Comparison of ENCODE assay signal across 18 cellular contexts in the genomic region with DNA sequence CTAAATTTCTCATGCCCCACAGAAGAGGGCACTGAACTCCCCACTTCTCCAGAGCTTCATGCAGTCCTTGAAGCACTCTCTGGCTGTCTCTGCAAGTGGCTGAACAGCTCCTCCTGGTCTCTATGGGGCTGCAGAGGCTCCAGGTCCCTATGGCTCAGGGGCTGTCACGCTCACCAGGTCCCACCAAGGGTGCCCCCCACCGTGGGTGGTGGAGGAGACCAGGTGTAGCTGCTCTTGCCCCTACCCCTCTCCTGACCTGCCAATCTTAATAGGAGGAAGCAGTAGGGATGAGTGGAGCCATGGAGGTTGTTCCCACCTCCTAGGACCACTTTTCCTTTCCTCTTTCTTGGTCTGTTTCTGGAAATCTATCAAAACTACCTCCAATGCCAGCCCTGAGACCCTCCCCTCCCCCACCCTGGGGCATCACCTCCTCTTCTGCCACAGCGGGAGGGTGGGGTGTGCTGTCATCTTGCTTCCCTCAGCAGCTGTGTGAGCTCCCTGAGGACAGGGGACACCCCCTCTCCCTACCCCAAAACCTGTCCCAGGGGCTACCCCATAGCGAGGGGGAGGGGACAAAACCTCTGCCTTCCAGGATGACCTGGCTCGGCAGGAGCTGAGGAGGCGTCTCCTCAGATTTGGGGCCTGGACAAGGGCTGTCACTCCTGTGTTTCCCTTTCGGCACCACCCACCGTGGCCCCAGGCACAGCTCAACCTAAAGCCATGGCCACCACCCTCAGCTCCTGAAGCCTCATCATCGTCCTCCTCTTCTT. TPM values are rescaled to one million over a fixed set of nuclear protein-coding genes. Genes with fewer than 3 reads are reported as not detected.
DNase-seq lines count a peak whose midpoint lies in the region; ATAC-seq and TF ChIP-seq lines count a peak whose summit lies in the region.
"Had no signal": no experiment of that assay in that cellular context is flagged by ENCODE, and none has a peak within 500 bp of the region (broad histone marks: within the 10 kb centered on the region; RNA-seq: fewer than 3 reads in every experiment).

No MANE protein-coding gene starts in this region.

- CTCF ChIA-PET in activated CD8-positive, alpha-beta memory T cell treated with anti-CD3 and anti-CD28 coated beads, Interleukin-2, amount 10 ng/mL, durations not matched to agents 7 days and 5 days (lab: Charles Lee), result no interaction called here

- WGBS in endodermal cell (ENCODE audit: insufficient coverage in 1 of 2, insufficient read length in 1 of 2), 2 experiments, result 88 to 94% methylated on average over 6 to 8 of the region's 9 CpGs
- WGBS in neuronal stem cell (ENCODE audit: extremely low coverage in 2 of 2, insufficient read length in 2 of 2, insufficient replicate concordance in 1 of 2), 2 donors, result no CpG with 5 or more reads among the region's 9 CpGs
- 88% methylated on average over 8 of the region's 9 CpGs; no CpG with 5 or more reads in 1 of the 2 donors for WGBS in esophagus squamous epithelium, 2 donors

- H2BK120ac ChIP-seq in neuronal stem cell (ENCODE audit: low read depth, low read length), result no peak overlapping the region

- no peak for ATAC-seq in activated CD8-positive, alpha-beta memory T cell treated with anti-CD3 and anti-CD28 coated beads, Interleukin-2, amount 10 ng/mL, durations not matched to agents 7 days and 5 days
- ATAC-seq: A549, GM23338 had no signal

- no peak overlapping the region for H4K91ac ChIP-seq in neuronal stem cell (ENCODE audit: low read depth, low read length, poor library complexity)

- TF ChIP-seq POLR2A in esophagus squamous epithelium (IDR thresholded peaks at IDR 0.05), result no peak

- H3K4me3 ChIP-seq in endodermal cell (ENCODE audit: low read length), result no peak overlapping the region
- H3K4me3 ChIP-seq in neuronal stem cell (ENCODE audit: low read length in 2 of 2), result no peak overlapping the region
- no peak overlapping the region for H3K4me3 ChIP-seq in esophagus squamous epithelium
- H3K4me3 ChIP-seq: A549, GM23338 had no signal

- no peak overlapping the region for H2AK5ac ChIP-seq in neuronal stem cell (ENCODE audit: low read depth, low read length)

- H3K36me3 ChIP-seq in endodermal cell (ENCODE audit: control insufficient read depth, insufficient read depth, low read length) (no peaks in the 10 kb centered on the region), neuronal stem cell (replicated peaks in 1 of 2; ENCODE audit: control insufficient read depth in 2 of 2, insufficient read depth in 2 of 2, low read length in 2 of 2) (no peaks in the 10 kb centered on the region), esophagus squamous epithelium (no peaks in the 10 kb centered on the region)

- H2BK5ac ChIP-seq in neuronal stem cell (ENCODE audit: low read length), result peak overlapping the region; percentile 24

- peak overlapping the region; percentile 21 for H3K14ac ChIP-seq in neuronal stem cell (ENCODE audit: low read length)

- no peak overlapping the region for H3K23ac ChIP-seq in neuronal stem cell (ENCODE audit: low read depth, low read length, poor library complexity)

- H3K4me2 ChIP-seq in neuronal stem cell (ENCODE audit: insufficient read depth, low read length, poor library complexity, severe bottlenecking), result no peak overlapping the region
- H3K4me2 ChIP-seq: A549, GM23338 had no signal

- H3K27ac ChIP-seq in endodermal cell (ENCODE audit: low read depth, low read length) (no peak overlapping the region), neuronal stem cell (replicated peaks; ENCODE audit: low read length) (no peak overlapping the region), esophagus squamous epithelium (no peak overlapping the region)
- H3K27ac ChIP-seq: 22Rv1, A549, C4-2B, HL-60 had no signal

- no peak for TF ChIP-seq CTCF in endodermal cell (conservative IDR thresholded peaks at IDR 0.05)
- TF ChIP-seq CTCF in esophagus squamous epithelium (IDR thresholded peaks at IDR 0.05), result no peak

- H3K9ac ChIP-seq in endodermal cell (ENCODE audit: extremely low read depth, low read length, poor library complexity, severe bottlenecking) (no peak overlapping the region), neuronal stem cell (ENCODE audit: low read depth, low read length, poor library complexity) (no peak overlapping the region)

- H2BK12ac ChIP-seq in neuronal stem cell (ENCODE audit: low read length), result no peak overlapping the region

- H3K4me3 Mint-ChIP-seq in activated CD8-positive, alpha-beta memory T cell treated with anti-CD3 and anti-CD28 coated beads, Interleukin-2, amount 10 ng/mL, durations not matched to agents 7 days and 5 days, result no peak overlapping the region
- no peak overlapping the region for H3K4me3 Mint-ChIP-seq in endodermal cell
- H3K4me3 Mint-ChIP-seq: CD4-positive, alpha-beta T cell; GM23338 had no signal

- H3K4me1 Mint-ChIP-seq in activated CD8-positive, alpha-beta memory T cell treated with anti-CD3 and anti-CD28 coated beads, Interleukin-2, amount 10 ng/mL, durations not matched to agents 7 days and 5 days, result no peaks in the 10 kb centered on the region
- no peaks in the 10 kb centered on the region for H3K4me1 Mint-ChIP-seq in endodermal cell
- H3K4me1 Mint-ChIP-seq: GM23338 had no signal

- peak; percentile 33 for DNase-seq in activated CD8-positive, alpha-beta memory T cell treated with anti-CD3 and anti-CD28 coated beads for 24 hours
- DNase-seq in activated CD8-positive, alpha-beta memory T cell treated with anti-CD3 and anti-CD28 coated beads, Interleukin-2, amount 10 ng/mL, durations not matched to agents 7 days and 5 days, result no peak
- peak; percentile 15 for DNase-seq in endodermal cell
- no peak for DNase-seq in neuronal stem cell (ENCODE audit: low spot score)
- DNase-seq in stimulated activated CD8-positive, alpha-beta memory T cell treated with anti-CD3 and anti-CD28 coated beads, Interleukin-4, amount 100 ng/mL, for 48 hours, result peak; percentile 10
- DNase-seq in pons (ENCODE audit: low spot score), result no peak
- no peak for DNase-seq in esophagus squamous epithelium (lab: John Stamatoyannopoulos, UW)
- no peak for DNase-seq in stimulated activated CD4-positive, alpha-beta T cell treated with anti-CD3 and anti-CD28 coated beads, Interleukin-2, amount 100 ng/mL, for 48 hours
- DNase-seq: AML-193; Caco-2; CD4-positive, alpha-beta T cell; HCEC 1CT had no signal

- H3K27me3 ChIP-seq in endodermal cell (ENCODE audit: control insufficient read depth, insufficient read depth, low read length, poor library complexity, severe bottlenecking) (peaks cover 28% of the 10 kb centered on the region), neuronal stem cell (ENCODE audit: control insufficient read depth in 3 of 3, insufficient read depth in 3 of 3, low read depth in 1 of 3, low read length in 3 of 3) (peaks cover 0 to 14% (median 0%) of the 10 kb centered on the region in 3 experiments), esophagus squamous epithelium (no peaks in the 10 kb centered on the region)

- H3K9me3 ChIP-seq in endodermal cell (ENCODE audit: control insufficient read depth, low read length), result no peaks in the 10 kb centered on the region
- peaks cover 0 to 8% of the 10 kb centered on the region in 2 donors for H3K9me3 ChIP-seq in neuronal stem cell (replicated peaks in 1 of 2; ENCODE audit: control insufficient read depth in 2 of 2, insufficient read depth in 1 of 2, low read depth in 1 of 2, low read length in 2 of 2)
- H3K9me3 ChIP-seq in esophagus squamous epithelium, result peaks cover 0 to 12% (median 7%) of the 10 kb centered on the region in 3 donors
- H3K9me3 ChIP-seq: Caco-2 had no signal

- H3K9me3 Mint-ChIP-seq in activated CD8-positive, alpha-beta memory T cell treated with anti-CD3 and anti-CD28 coated beads, Interleukin-2, amount 10 ng/mL, durations not matched to agents 7 days and 5 days (ENCODE audit: low read depth), result peaks cover 7% of the 10 kb centered on the region
- peaks cover 36% of the 10 kb centered on the region for H3K9me3 Mint-ChIP-seq in endodermal cell

- H3K4me1 ChIP-seq in endodermal cell (ENCODE audit: control insufficient read depth, insufficient read depth, low read length) (no peaks in the 10 kb centered on the region), neuronal stem cell (ENCODE audit: control insufficient read depth in 2 of 2, insufficient read depth in 1 of 2, low read depth in 1 of 2, low read length in 2 of 2) (no peaks in the 10 kb centered on the region), esophagus squamous epithelium (peaks cover 0 to 3% (median 0%) of the 10 kb centered on the region in 3 donors)
- H3K4me1 ChIP-seq: A549, Caco-2 had no signal

- H2AFZ ChIP-seq in neuronal stem cell (ENCODE audit: low read length), result no peak overlapping the region
- H2AFZ ChIP-seq: GM23338 had no signal

- no peak overlapping the region for H3K18ac ChIP-seq in neuronal stem cell (ENCODE audit: low read length)

- H4K8ac ChIP-seq in neuronal stem cell (ENCODE audit: low read depth, low read length), result no peak overlapping the region

- H3K4ac ChIP-seq in neuronal stem cell (ENCODE audit: low read length), result no peak overlapping the region

- intact Hi-C loops in esophagus squamous epithelium (cut with DNase I), result no loop called here

- H3K27me3 Mint-ChIP-seq in activated CD8-positive, alpha-beta memory T cell treated with anti-CD3 and anti-CD28 coated beads, Interleukin-2, amount 10 ng/mL, durations not matched to agents 7 days and 5 days, result peaks cover 27% of the 10 kb centered on the region
- peaks cover 58% of the 10 kb centered on the region for H3K27me3 Mint-ChIP-seq in endodermal cell (ENCODE audit: insufficient read depth)

- peaks cover 6% of the 10 kb centered on the region for H3K36me3 Mint-ChIP-seq in activated CD8-positive, alpha-beta memory T cell treated with anti-CD3 and anti-CD28 coated beads, Interleukin-2, amount 10 ng/mL, durations not matched to agents 7 days and 5 days
- no peaks in the 10 kb centered on the region for H3K36me3 Mint-ChIP-seq in endodermal cell (ENCODE audit: low read depth)

- no peak overlapping the region for H3K27ac Mint-ChIP-seq in activated CD8-positive, alpha-beta memory T cell treated with anti-CD3 and anti-CD28 coated beads, Interleukin-2, amount 10 ng/mL, durations not matched to agents 7 days and 5 days
- no peak overlapping the region for H3K27ac Mint-ChIP-seq in endodermal cell
- H3K27ac Mint-ChIP-seq: CD4-positive, alpha-beta T cell; GM23338 had no signal

- peaks cover 3% of the 10 kb centered on the region for H3K79me1 ChIP-seq in neuronal stem cell (ENCODE audit: low read depth, low read length)

- H2BK15ac ChIP-seq in neuronal stem cell (ENCODE audit: low read length), result no peak overlapping the region

RNA-seq across cellular contexts. Expression of a gene that starts 12.0 kb away (rescaled TPM):
- total RNA-seq in activated CD8-positive, alpha-beta memory T cell treated with anti-CD3 and anti-CD28 coated beads, Interleukin-2, amount 10 ng/mL, durations not matched to agents 7 days and 5 days, result not detected
- total RNA-seq in endodermal cell, result not detected
- not detected for polyA plus RNA-seq in endodermal cell (2013, experiment 1 of 2)
- not detected for polyA plus RNA-seq in endodermal cell (2013, experiment 2 of 2)
- not detected for polyA plus RNA-seq in neuronal stem cell (2013, experiment 1 of 2)
- polyA plus RNA-seq in neuronal stem cell (2013, experiment 2 of 2), result not detected
- total RNA-seq in esophagus squamous epithelium, result 10 to 100 TPM; 50.1 to 90.1 (median 67.9) TPM
- total RNA-seq: Caco-2; CD4-positive, alpha-beta T cell; GM23338 had no signal
- polyA plus RNA-seq: GM23338 had no signal

RNA-seq across cellular contexts. Expression of a gene that starts 13.0 kb away (rescaled TPM):
- not detected for total RNA-seq in activated CD8-positive, alpha-beta memory T cell treated with anti-CD3 and anti-CD28 coated beads, Interleukin-2, amount 10 ng/mL, durations not matched to agents 7 days and 5 days
- total RNA-seq in endodermal cell (not detected), esophagus squamous epithelium (10 to 100 TPM in 3 of 4 donors, 1 to 10 TPM in 1; 9.0 to 26.8 (median 13.5) TPM)
- not detected for polyA plus RNA-seq in endodermal cell (2013, experiment 1 of 2)
- not detected for polyA plus RNA-seq in endodermal cell (2013, experiment 2 of 2)
- polyA plus RNA-seq in neuronal stem cell (2013, experiment 1 of 2), result 0.04 TPM
- polyA plus RNA-seq in neuronal stem cell (2013, experiment 2 of 2), result not detected
- total RNA-seq: Caco-2; CD4-positive, alpha-beta T cell; GM23338 had no signal
- polyA plus RNA-seq: GM23338 had no signal

RNA-seq across cellular contexts. Expression of a gene that starts 31.9 kb away (rescaled TPM):
- total RNA-seq in activated CD8-positive, alpha-beta memory T cell treated with anti-CD3 and anti-CD28 coated beads, Interleukin-2, amount 10 ng/mL, durations not matched to agents 7 days and 5 days, result under 1 TPM; 0.80 to 0.99 TPM
- total RNA-seq in endodermal cell (under 1 TPM in 1 of 2 donors, not detected in 1; 0.20 TPM), esophagus squamous epithelium (10 to 100 TPM in 1 of 4 donors, 1 to 10 TPM in 3; 2.9 to 11.1 (median 4.6) TPM)
- 0.78 TPM for polyA plus RNA-seq in endodermal cell (2013, experiment 1 of 2)
- 0.58 TPM for polyA plus RNA-seq in endodermal cell (2013, experiment 2 of 2)
- polyA plus RNA-seq in neuronal stem cell (2013, experiment 1 of 2), result not detected
- 0.03 TPM for polyA plus RNA-seq in neuronal stem cell (2013, experiment 2 of 2)
- total RNA-seq: GM23338 had no signal
- polyA plus RNA-seq: GM23338 had no signal

RNA-seq across cellular contexts. Expression of a gene that starts 45.7 kb away (rescaled TPM):
- total RNA-seq in activated CD8-positive, alpha-beta memory T cell treated with anti-CD3 and anti-CD28 coated beads, Interleukin-2, amount 10 ng/mL, durations not matched to agents 7 days and 5 days, result 1 to 10 TPM; 2.9 to 3.1 TPM
- total RNA-seq in endodermal cell (1 to 10 TPM; 3.6 to 6.0 TPM), esophagus squamous epithelium (10 to 100 TPM; 40.2 to 74.9 (median 58.4) TPM)
- 14.1 TPM for polyA plus RNA-seq in endodermal cell (2013, experiment 1 of 2)
- 13.2 TPM for polyA plus RNA-seq in endodermal cell (2013, experiment 2 of 2)
- polyA plus RNA-seq in neuronal stem cell (2013, experiment 1 of 2), result 4.7 TPM
- 4.9 TPM for polyA plus RNA-seq in neuronal stem cell (2013, experiment 2 of 2)

RNA-seq across cellular contexts. Expression of a gene that starts 53.9 kb away (rescaled TPM):
- total RNA-seq in activated CD8-positive, alpha-beta memory T cell treated with anti-CD3 and anti-CD28 coated beads, Interleukin-2, amount 10 ng/mL, durations not matched to agents 7 days and 5 days, result 1 to 10 TPM in 1 of 2 experiments, under 1 TPM in 1; 0.82 to 1.2 TPM
- total RNA-seq in endodermal cell (under 1 TPM; 0.31 to 0.55 TPM), esophagus squamous epithelium (under 1 TPM in 2 of 4 donors, not detected in 2; 0.26 to 0.27 TPM)
- polyA plus RNA-seq in endodermal cell (2013, experiment 1 of 2), result 4.0 TPM
- polyA plus RNA-seq in endodermal cell (2013, experiment 2 of 2), result 2.5 TPM
- 2.0 TPM for polyA plus RNA-seq in neuronal stem cell (2013, experiment 1 of 2)
- 2.1 TPM for polyA plus RNA-seq in neuronal stem cell (2013, experiment 2 of 2)
- total RNA-seq: HT1080 had no signal

Comparison
In these comparisons a context has a peak if more than half of its experiments do, and no peak if none do; other contexts are left out.
1. DNase-seq: peak in activated CD8-positive, alpha-beta memory T cell treated with anti-CD3 and anti-CD28 coated beads for 24 hours (single experiment), endodermal cell (single experiment) and stimulated activated CD8-positive, alpha-beta memory T cell treated with anti-CD3 and anti-CD28 coated beads, Interleukin-4, amount 100 ng/mL, for 48 hours (single experiment); none in activated CD8-positive, alpha-beta memory T cell treated with anti-CD3 and anti-CD28 coated beads, Interleukin-2, amount 10 ng/mL, durations not matched to agents 7 days and 5 days (single experiment), neuronal stem cell (single experiment), pons (single experiment), esophagus squamous epithelium (single experiment) and stimulated activated CD4-positive, alpha-beta T cell treated with anti-CD3 and anti-CD28 coated beads, Interleukin-2, amount 100 ng/mL, for 48 hours (0 of 2).
2. RNA of a gene that starts 12.0 kb away (total RNA-seq): 50.1 to 90.1 TPM in esophagus squamous epithelium; not detected in activated CD8-positive, alpha-beta memory T cell treated with anti-CD3 and anti-CD28 coated beads, Interleukin-2, amount 10 ng/mL, durations not matched to agents 7 days and 5 days and not detected in endodermal cell; every median in the first group is over 10 times any median in the second.
3. RNA of a gene that starts 13.0 kb away (total RNA-seq): 9.0 to 26.8 TPM in esophagus squamous epithelium; not detected in endodermal cell and not detected in activated CD8-positive, alpha-beta memory T cell treated with anti-CD3 and anti-CD28 coated beads, Interleukin-2, amount 10 ng/mL, durations not matched to agents 7 days and 5 days; every median in the first group is over 4 times any median in the second.